In the genomic region with DNA sequence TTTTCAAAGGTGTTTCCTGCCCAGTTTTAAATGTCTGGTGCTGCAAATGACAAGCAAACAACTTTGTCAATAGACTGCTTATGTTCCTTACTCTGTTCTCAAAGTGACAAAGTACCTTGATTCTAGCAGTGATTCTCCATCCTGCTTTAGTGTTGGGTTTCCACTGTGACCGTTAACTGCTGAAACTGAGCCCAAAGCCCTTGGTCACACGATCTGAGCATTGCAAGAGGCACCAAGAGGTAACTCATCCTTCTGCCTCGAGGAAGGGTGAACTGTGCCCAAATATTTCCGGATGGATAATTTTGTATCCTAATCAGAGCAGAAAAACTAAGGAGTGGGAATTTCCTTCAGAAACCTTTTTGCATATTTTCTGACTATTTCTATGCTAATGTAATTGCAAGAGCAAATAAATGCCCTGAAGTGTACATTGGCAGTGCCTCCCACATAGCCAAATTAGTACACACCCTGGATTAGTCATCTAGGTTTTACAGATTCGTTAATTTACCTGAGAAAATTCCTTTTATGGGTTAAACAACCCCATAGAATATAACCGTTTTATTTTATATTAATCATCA, we compare ENCODE assay signal across 18 cellular contexts. TPM values are rescaled to one million over a fixed set of nuclear protein-coding genes. Genes with fewer than 3 reads are reported as not detected.
DNase-seq lines count a peak whose midpoint lies in the region; ATAC-seq, FAIRE-seq and TF ChIP-seq lines count a peak whose summit lies in the region.
"Had no signal": no experiment of that assay in that cellular context is flagged by ENCODE, and none has a peak within 500 bp of the region (broad histone marks: within the 10 kb centered on the region; RNA-seq: fewer than 3 reads in every experiment).

No MANE protein-coding gene starts in this region.

- H3F3A ChIP-seq in PC-3 (ENCODE audit: low read length, unreplicated experiment), result no peaks in the 10 kb centered on the region

- ATAC-seq in PC-3, result peak; percentile 73
- ATAC-seq in GM21390 (IDR thresholded peaks at IDR 0.05; ENCODE audit: unreplicated experiment), result no peak

- H3K9ac ChIP-seq in PC-3 (ENCODE audit: low read length) (no peak overlapping the region), kidney (ENCODE audit: low read length in 2 of 2) (no peak overlapping the region)
- H3K9ac ChIP-seq: SK-N-SH had no signal

- no peaks in the 10 kb centered on the region for H3K36me3 ChIP-seq in PC-3 (ENCODE audit: low read depth, low read length)
- H3K36me3 ChIP-seq in kidney (ENCODE audit: control insufficient read depth in 1 of 2, insufficient read depth in 2 of 2, low read length in 2 of 2), result no peaks in the 10 kb centered on the region
- H3K36me3 ChIP-seq in thyroid gland, result no peaks in the 10 kb centered on the region
- H3K36me3 ChIP-seq: HAP-1 had no signal

- POLR2A ChIA-PET in PC-3 (lab: Charles Lee; ENCODE audit: unreplicated experiment), result no interaction called here

- no peaks in the 10 kb centered on the region for H3K9me2 ChIP-seq in PC-3 (replicated peaks; ENCODE audit: low read length)
- H3K9me2 ChIP-seq: SK-N-SH had no signal

- H4K20me1 ChIP-seq in PC-3 (ENCODE audit: low read length), result no peaks in the 10 kb centered on the region

- peak; percentile 20 to 27 for DNase-seq in NCI-H526 (lab: John Stamatoyannopoulos, UW)
- DNase-seq in NCI-H526 treated with DMSO at 0.1 percent for 48 hours (lab: John Stamatoyannopoulos, UW), result no peak
- DNase-seq in PC-3, result no peak
- no peak for DNase-seq in kidney
- peak; percentile 38 to 65 for DNase-seq in thyroid gland
- no peak for DNase-seq in GM12892 (ENCODE audit: insufficient read length)
- no peak for DNase-seq in GOT3 (lab: John Stamatoyannopoulos, UW)
- DNase-seq: C1 segment of cervical spinal cord, EL, IMR-90, Kasumi-1, NCI-H146, NCI-H524 treated with DMSO at 0.1 percent for 48 hours, Right ventricle myocardium superior, SK-N-SH had no signal

- 48 to 59% methylated on average over 6 of the region's 6 CpGs for WGBS in thyroid gland, 2 donors

- 0 out of 2 replicates have a peak, but pooled peaks cover 8% of the 10 kb centered on the region for H3K4me1 ChIP-seq in PC-3 (ENCODE audit: insufficient read depth, low read length)
- peaks cover 6% of the 10 kb centered on the region in 2 donors for H3K4me1 ChIP-seq in kidney (ENCODE audit: control insufficient read depth in 1 of 2, insufficient read depth in 1 of 2, low read depth in 1 of 2, low read length in 2 of 2)
- no peaks in the 10 kb centered on the region for H3K4me1 ChIP-seq in thyroid gland

- intact Hi-C loops in PC-3 (cut with micrococcal nuclease) (loop anchor here (1.0 kb wide), 1 partner anchor 32 kb away; a partner anchor contains a TSS), kidney (cut with DNase I) (no loop called here), thyroid gland (cut with DNase I) (no loop called here)

- H3K79me2 ChIP-seq in PC-3 (ENCODE audit: low read length), result no peaks in the 10 kb centered on the region

- no peak overlapping the region for H3K27ac ChIP-seq in PC-3 (ENCODE audit: low read length)
- H3K27ac ChIP-seq in kidney (ENCODE audit: low read depth in 2 of 2, low read length in 2 of 2), result peak overlapping the region; percentile 2 to 67
- no peak overlapping the region for H3K27ac ChIP-seq in thyroid gland

- H3K27me3 ChIP-seq in PC-3 (ENCODE audit: low read length) (no peaks in the 10 kb centered on the region), thyroid gland (no peaks in the 10 kb centered on the region)

- TF ChIP-seq CTCF in PC-3 (conservative IDR thresholded peaks at IDR 0.05; ENCODE audit: low read depth, low read length) (no peak), kidney (IDR thresholded peaks at IDR 0.05; ENCODE audit: borderline replicate concordance, extremely low read depth, insufficient read depth) (no peak), thyroid gland (IDR thresholded peaks at IDR 0.05) (no peak)

- H3K9me3 ChIP-seq in PC-3 (ENCODE audit: low read length), result no peaks in the 10 kb centered on the region
- no peaks in the 10 kb centered on the region for H3K9me3 ChIP-seq in kidney (ENCODE audit: control insufficient read depth in 1 of 2, low read length in 2 of 2)
- no peaks in the 10 kb centered on the region for H3K9me3 ChIP-seq in thyroid gland
- H3K9me3 ChIP-seq: HAP-1, SK-N-SH had no signal

- peak overlapping the region; percentile 33; the same call in 1 of the 2 replicates for H3K4me2 ChIP-seq in PC-3 (ENCODE audit: low read length)
- H3K4me2 ChIP-seq: SK-N-SH had no signal

- CTCF ChIA-PET in PC-3 (lab: Charles Lee), result no interaction called here

- H3K4me3 ChIP-seq in PC-3 (ENCODE audit: low read length) (no peak overlapping the region), kidney (ENCODE audit: low read length in 2 of 2) (peak overlapping the region in 1 of 2 donors; percentile 5), thyroid gland (replicated peaks in 1 of 3) (no peak overlapping the region)
- H3K4me3 ChIP-seq: HAP-1 had no signal

- H2AFZ ChIP-seq in PC-3 (ENCODE audit: low read length), result peak overlapping the region; percentile 19; the same call in 1 of the 2 replicates

- TF ChIP-seq POLR2A in thyroid gland (IDR thresholded peaks at IDR 0.05) (no peak), GM12892 (IDR thresholded peaks at IDR 0.05; ENCODE audit: low read depth, low read length) (no peak)

- BruUV-seq in PC-3 (replicated peaks; lab: Mats Ljungman, UMichigan), result no TSS peak

- peak; percentile 21 for FAIRE-seq in kidney (lab: Jason Lieb, UNC)
- no peak for FAIRE-seq in GM12892 (lab: Jason Lieb, UNC)
- FAIRE-seq: A204.1 had no signal

RNA-seq across cellular contexts. Expression of a gene that starts 31.6 kb away (rescaled TPM):
- total RNA-seq in PC-3 (2014; rRNA removed) (3.6 and 4.3 TPM in 2 replicates), kidney (205 TPM), thyroid gland (10 to 100 TPM; 41.8 to 90.8 (median 76.9) TPM)
- 39.7 TPM for polyA plus RNA-seq in kidney (ENCODE audit: insufficient read depth, low read depth, low replicate concordance)
- polyA plus RNA-seq in GM12892 (2012; ENCODE audit: missing spikeins), result not detected

Comparison
In these comparisons a context has a peak if more than half of its experiments do, and no peak if none do; other contexts are left out.
1. DNase-seq: peak in NCI-H526 (2 of 2) and thyroid gland (2 of 2); none in NCI-H526 treated with DMSO at 0.1 percent for 48 hours (single experiment), PC-3 (single experiment), kidney (single experiment), GM12892 (single experiment) and GOT3 (single experiment).
2. H3K27ac ChIP-seq: peak in kidney (2 of 2); none in PC-3 (single experiment) and thyroid gland (0 of 3).